In genomic region chr14:65620195-65620594, GRCh38 we compare ENCODE assay signal across 24 cellular contexts.
DNase-seq lines count a peak whose midpoint lies in the region; ATAC-seq, FAIRE-seq and TF ChIP-seq lines count a peak whose summit lies in the region.
"Had no signal": no experiment of that assay in that cellular context is flagged by ENCODE, and none has a peak within 500 bp of the region (broad histone marks: within the 10 kb centered on the region; RNA-seq: fewer than 3 reads in every experiment).

No MANE protein-coding gene starts in this region.

- no peak overlapping the region for H3K4me3 Mint-ChIP-seq in activated naive CD8-positive, alpha-beta T cell treated with anti-CD3 and anti-CD28 coated beads, Interleukin-2, amount 10 ng/mL, durations not matched to agents 7 days and 5 days
- no peak overlapping the region for H3K4me3 Mint-ChIP-seq in activated naive CD8-positive, alpha-beta T cell treated with anti-CD3 and anti-CD28 coated beads for 36 hours
- no peak overlapping the region for H3K4me3 Mint-ChIP-seq in activated T-cell treated with anti-CD3 and anti-CD28 coated beads, Interleukin-2, amount 50 U/mL, for 72 hours
- H3K4me3 Mint-ChIP-seq in effector memory CD8-positive, alpha-beta T cell, result no peak overlapping the region
- H3K4me3 Mint-ChIP-seq: CD4-positive, alpha-beta memory T cell had no signal

- H3K4me3 ChIP-seq in kidney (ENCODE audit: low read length in 2 of 2), result no peak overlapping the region
- H3K4me3 ChIP-seq: GM12878 had no signal

- no peaks in the 10 kb centered on the region for H3K9me3 ChIP-seq in kidney (ENCODE audit: control insufficient read depth in 1 of 2, low read length in 2 of 2)
- H3K9me3 ChIP-seq: BE2C, SK-N-SH had no signal

- no peaks in the 10 kb centered on the region for H3K4me1 ChIP-seq in kidney (ENCODE audit: control insufficient read depth in 1 of 2, insufficient read depth in 1 of 2, low read depth in 1 of 2, low read length in 2 of 2)
- H3K4me1 ChIP-seq: BE2C had no signal

- H3K36me3 Mint-ChIP-seq in activated naive CD8-positive, alpha-beta T cell treated with anti-CD3 and anti-CD28 coated beads, Interleukin-2, amount 10 ng/mL, durations not matched to agents 7 days and 5 days, result peaks cover 49% of the 10 kb centered on the region
- peaks cover 27% of the 10 kb centered on the region for H3K36me3 Mint-ChIP-seq in activated naive CD8-positive, alpha-beta T cell treated with anti-CD3 and anti-CD28 coated beads for 36 hours
- peaks cover 0 to 5% of the 10 kb centered on the region in 2 donors for H3K36me3 Mint-ChIP-seq in activated T-cell treated with anti-CD3 and anti-CD28 coated beads, Interleukin-2, amount 50 U/mL, for 72 hours (ENCODE audit: insufficient read depth in 2 of 2)
- H3K36me3 Mint-ChIP-seq in effector memory CD8-positive, alpha-beta T cell (ENCODE audit: insufficient read depth), result peaks cover 4% of the 10 kb centered on the region

- no peak for ATAC-seq in activated naive CD8-positive, alpha-beta T cell treated with anti-CD3 and anti-CD28 coated beads, Interleukin-2, amount 10 ng/mL, durations not matched to agents 7 days and 5 days (ENCODE audit: low read depth)
- no peak for ATAC-seq in activated T-cell treated with anti-CD3 and anti-CD28 coated beads, Interleukin-2, amount 50 U/mL, for 72 hours (replicated peaks in 1 of 2)
- ATAC-seq in effector memory CD8-positive, alpha-beta T cell (replicated peaks), result no peak
- ATAC-seq: GM12878, PC-3 had no signal

- H3K9me3 Mint-ChIP-seq in activated naive CD8-positive, alpha-beta T cell treated with anti-CD3 and anti-CD28 coated beads, Interleukin-2, amount 10 ng/mL, durations not matched to agents 7 days and 5 days, result no peaks in the 10 kb centered on the region
- H3K9me3 Mint-ChIP-seq in activated naive CD8-positive, alpha-beta T cell treated with anti-CD3 and anti-CD28 coated beads for 36 hours, result no peaks in the 10 kb centered on the region
- H3K9me3 Mint-ChIP-seq in activated T-cell treated with anti-CD3 and anti-CD28 coated beads, Interleukin-2, amount 50 U/mL, for 72 hours, result no peaks in the 10 kb centered on the region
- H3K9me3 Mint-ChIP-seq in effector memory CD8-positive, alpha-beta T cell, result no peaks in the 10 kb centered on the region
- H3K9me3 Mint-ChIP-seq: CD4-positive, alpha-beta memory T cell had no signal

- H3K36me3 ChIP-seq in kidney (ENCODE audit: control insufficient read depth in 1 of 2, insufficient read depth in 2 of 2, low read length in 2 of 2), result no peaks in the 10 kb centered on the region
- H3K36me3 ChIP-seq: BE2C had no signal

- H3K4me1 Mint-ChIP-seq in activated naive CD8-positive, alpha-beta T cell treated with anti-CD3 and anti-CD28 coated beads, Interleukin-2, amount 10 ng/mL, durations not matched to agents 7 days and 5 days, result peaks cover 13% of the 10 kb centered on the region
- H3K4me1 Mint-ChIP-seq in activated naive CD8-positive, alpha-beta T cell treated with anti-CD3 and anti-CD28 coated beads for 36 hours, result peaks cover 11% of the 10 kb centered on the region
- no peaks in the 10 kb centered on the region for H3K4me1 Mint-ChIP-seq in activated T-cell treated with anti-CD3 and anti-CD28 coated beads, Interleukin-2, amount 50 U/mL, for 72 hours (ENCODE audit: low read depth)
- peaks cover 0 to under 1% of the 10 kb centered on the region in 2 donors for H3K4me1 Mint-ChIP-seq in effector memory CD8-positive, alpha-beta T cell (ENCODE audit: low read depth in 2 of 2)

- intact Hi-C loops in kidney (cut with DNase I), result no loop called here

- H3K9ac ChIP-seq in kidney (ENCODE audit: low read length in 2 of 2), result no peak overlapping the region
- H3K9ac ChIP-seq: SK-N-SH had no signal

- H3K27ac Mint-ChIP-seq in activated naive CD8-positive, alpha-beta T cell treated with anti-CD3 and anti-CD28 coated beads, Interleukin-2, amount 10 ng/mL, durations not matched to agents 7 days and 5 days, result peak overlapping the region; percentile 19
- H3K27ac Mint-ChIP-seq in activated naive CD8-positive, alpha-beta T cell treated with anti-CD3 and anti-CD28 coated beads for 36 hours, result no peak overlapping the region
- no peak overlapping the region for H3K27ac Mint-ChIP-seq in activated T-cell treated with anti-CD3 and anti-CD28 coated beads, Interleukin-2, amount 50 U/mL, for 72 hours
- H3K27ac Mint-ChIP-seq in effector memory CD8-positive, alpha-beta T cell, result no peak overlapping the region

- no peak overlapping the region for H3K27ac ChIP-seq in kidney (ENCODE audit: low read depth in 2 of 2, low read length in 2 of 2)

- FAIRE-seq in kidney (lab: Jason Lieb, UNC), result peak; percentile 29
- FAIRE-seq: A204.1, GM12878 had no signal

- POLR2A ChIA-PET in activated naive CD8-positive, alpha-beta T cell treated with anti-CD3 and anti-CD28 coated beads, Interleukin-2, amount 10 ng/mL, durations not matched to agents 7 days and 5 days (lab: Charles Lee), result no interaction called here

- no peak for TF ChIP-seq CTCF in kidney (IDR thresholded peaks at IDR 0.05; ENCODE audit: borderline replicate concordance, extremely low read depth, insufficient read depth)

- no peak for DNase-seq in activated naive CD8-positive, alpha-beta T cell treated with anti-CD3 and anti-CD28 coated beads, Interleukin-2, amount 10 ng/mL, durations not matched to agents 7 days and 5 days
- DNase-seq in activated naive CD8-positive, alpha-beta T cell treated with anti-CD3 and anti-CD28 coated beads for 36 hours, result no peak
- DNase-seq in NCI-H1436 (lab: John Stamatoyannopoulos, UW) (peak; percentile 64), amniotic epithelial cell (ENCODE audit: low read depth) (peak; percentile 10), kidney (no peak)
- DNase-seq in stimulated activated CD4-positive, alpha-beta T cell treated with anti-CD3 and anti-CD28 coated beads, Interleukin-12 subunit alpha, Interleukin-12 subunit beta, amount 100 ng/mL, for 4 hours, result no peak
- no peak for DNase-seq in activated T-cell treated with anti-CD3 and anti-CD28 coated beads, Interleukin-2, amount 50 U/mL, for 72 hours
- DNase-seq in effector memory CD8-positive, alpha-beta T cell, result no peak
- DNase-seq: BE2C; Calu3; CD4-positive, alpha-beta memory T cell; IMR-90; NCI-H1105 treated with DMSO at 0.1 percent for 48 hours; NCI-H187; NCI-H2171 treated with DMSO at 0.1 percent for 48 hours; NCI-H446; NCI-H69; NK-92 treated with Interleukin-12 subunit alpha and Interleukin-12 subunit beta, amount 100 ng/mL, for 24 hours; PC-3; RPMI8226; SHP77 treated with DMSO at 0.1 percent for 48 hours; SK-N-SH had no signal

- no peaks in the 10 kb centered on the region for H3K27me3 Mint-ChIP-seq in activated naive CD8-positive, alpha-beta T cell treated with anti-CD3 and anti-CD28 coated beads, Interleukin-2, amount 10 ng/mL, durations not matched to agents 7 days and 5 days
- H3K27me3 Mint-ChIP-seq in activated naive CD8-positive, alpha-beta T cell treated with anti-CD3 and anti-CD28 coated beads for 36 hours, result no peaks in the 10 kb centered on the region
- no peaks in the 10 kb centered on the region for H3K27me3 Mint-ChIP-seq in activated T-cell treated with anti-CD3 and anti-CD28 coated beads, Interleukin-2, amount 50 U/mL, for 72 hours (ENCODE audit: low read depth)
- no peaks in the 10 kb centered on the region for H3K27me3 Mint-ChIP-seq in effector memory CD8-positive, alpha-beta T cell
- H3K27me3 Mint-ChIP-seq: CD4-positive, alpha-beta memory T cell had no signal

Comparison
In these comparisons a context has a peak if more than half of its experiments do, and no peak if none do; other contexts are left out.
1. DNase-seq: peak in NCI-H1436 (single experiment) and amniotic epithelial cell (single experiment); none in activated naive CD8-positive, alpha-beta T cell treated with anti-CD3 and anti-CD28 coated beads, Interleukin-2, amount 10 ng/mL, durations not matched to agents 7 days and 5 days (single experiment), activated naive CD8-positive, alpha-beta T cell treated with anti-CD3 and anti-CD28 coated beads for 36 hours (single experiment), kidney (single experiment), stimulated activated CD4-positive, alpha-beta T cell treated with anti-CD3 and anti-CD28 coated beads, Interleukin-12 subunit alpha, Interleukin-12 subunit beta, amount 100 ng/mL, for 4 hours (single experiment), activated T-cell treated with anti-CD3 and anti-CD28 coated beads, Interleukin-2, amount 50 U/mL, for 72 hours (0 of 2) and effector memory CD8-positive, alpha-beta T cell (0 of 3).